Comparison of ENCODE assay signal across 8 cellular contexts in the genomic region with DNA sequence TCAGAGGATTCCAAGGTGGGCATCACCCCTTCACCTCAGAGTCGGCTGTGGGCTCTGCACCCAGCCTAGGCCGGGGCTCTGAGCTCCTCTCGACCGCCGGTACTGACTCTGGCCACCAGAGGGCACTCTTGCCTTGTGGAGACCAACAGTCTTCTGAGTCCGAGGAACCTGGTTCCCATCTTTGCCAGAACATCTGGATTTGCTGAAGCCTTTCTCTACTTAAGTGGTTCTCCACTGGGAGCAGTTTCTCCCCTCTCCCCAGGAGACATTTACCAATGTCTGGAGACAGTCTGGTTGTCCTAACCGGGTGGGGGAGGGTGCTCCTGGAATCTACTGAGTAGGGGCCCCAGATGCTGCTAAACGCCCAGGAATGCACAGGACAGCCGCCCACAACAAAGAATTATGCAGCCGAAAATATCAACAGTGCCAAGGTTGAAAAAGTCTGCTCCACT. TPM values are rescaled to one million over a fixed set of nuclear protein-coding genes. Genes with fewer than 3 reads are reported as not detected.
DNase-seq lines count a peak whose midpoint lies in the region; ATAC-seq and TF ChIP-seq lines count a peak whose summit lies in the region.

No MANE protein-coding gene starts in this region.

- H3K9me3 ChIP-seq in CD4-positive, alpha-beta T cell (ENCODE audit: control insufficient read depth, low read length), result no peaks in the 10 kb centered on the region
- no peaks in the 10 kb centered on the region for H3K9me3 ChIP-seq in lower lobe of right lung

- H3K4me3 ChIP-seq in dorsolateral prefrontal cortex (peak overlapping the region in 1 of 59 donors; percentile 19), lower lobe of right lung (no peak overlapping the region)

- POLR2A ChIA-PET in CD4-positive, alpha-beta T cell (lab: Charles Lee), result interaction anchor here (0.6 to 1.0 kb wide), 3 partner anchors 48 to 69 kb away, joined by 3 to 26 read pairs (median 3); no protein-coding TSS in a partner anchor
- POLR2A ChIA-PET in activated CD4-positive, alpha-beta memory T cell treated with anti-CD3 and anti-CD28 coated beads for 36 hours (lab: Charles Lee), result interaction anchor here (1.8 kb wide), 1 partner anchor 66 kb away, joined by 17 read pairs; no protein-coding TSS in a partner anchor

- no peaks in the 10 kb centered on the region for H3K36me3 Mint-ChIP-seq in CD4-positive, alpha-beta T cell (ENCODE audit: low read depth)
- no peaks in the 10 kb centered on the region for H3K36me3 Mint-ChIP-seq in activated CD4-positive, alpha-beta memory T cell treated with anti-CD3 and anti-CD28 coated beads for 36 hours

- H3K4me1 Mint-ChIP-seq in CD4-positive, alpha-beta T cell (ENCODE audit: low read depth), result peaks cover 5% of the 10 kb centered on the region
- H3K4me1 Mint-ChIP-seq in activated CD4-positive, alpha-beta memory T cell treated with anti-CD3 and anti-CD28 coated beads for 36 hours (ENCODE audit: low read depth), result peaks cover 5% of the 10 kb centered on the region

- CTCF ChIA-PET in CD4-positive, alpha-beta T cell (lab: Charles Lee), result interaction anchor here (0.6 to 7.4 kb wide), 22 partner anchors 9 to 394 kb away, joined by 3 to 241 read pairs (median 4); partner anchors contain the start of gene ETV3
- CTCF ChIA-PET in activated CD4-positive, alpha-beta memory T cell treated with anti-CD3 and anti-CD28 coated beads for 36 hours (lab: Charles Lee), result interaction anchor here (0.6 to 12.4 kb wide), 41 partner anchors 9 to 415 kb away, joined by 3 to 643 read pairs (median 5); partner anchors contain the start of genes ETV3 and ETV3L

- H3K4me3 Mint-ChIP-seq in CD4-positive, alpha-beta T cell, result no peak overlapping the region
- no peak overlapping the region for H3K4me3 Mint-ChIP-seq in activated CD4-positive, alpha-beta memory T cell treated with anti-CD3 and anti-CD28 coated beads for 36 hours

- no peaks in the 10 kb centered on the region for H3K9me3 Mint-ChIP-seq in CD4-positive, alpha-beta T cell
- no peaks in the 10 kb centered on the region for H3K9me3 Mint-ChIP-seq in activated CD4-positive, alpha-beta memory T cell treated with anti-CD3 and anti-CD28 coated beads for 36 hours

- TF ChIP-seq CTCF in CD4-positive, alpha-beta T cell (IDR thresholded peaks at IDR 0.05), result peak; percentile 95
- peak; percentile 82 to 99 (median 96) for TF ChIP-seq CTCF in dorsolateral prefrontal cortex (IDR thresholded peaks at IDR 0.05 in 54 of 56, conservative IDR thresholded peaks at IDR 0.05 in 2 of 56; ENCODE audit: low read depth in 1 of 56, partially characterized antibody in 56 of 56)
- peak; percentile 97 for TF ChIP-seq CTCF in lower lobe of right lung (IDR thresholded peaks at IDR 0.05)

- H3K27me3 ChIP-seq in CD4-positive, alpha-beta T cell (ENCODE audit: control insufficient read depth, insufficient read depth, low read length), result no peaks in the 10 kb centered on the region
- H3K27me3 ChIP-seq in dorsolateral prefrontal cortex (no peaks in the 10 kb centered on the region), lower lobe of right lung (ENCODE audit: low read depth) (no peaks in the 10 kb centered on the region)

- no peaks in the 10 kb centered on the region for H3K36me3 ChIP-seq in lower lobe of right lung

- H3K27me3 Mint-ChIP-seq in CD4-positive, alpha-beta T cell, result peaks cover 6% of the 10 kb centered on the region
- peaks cover 3% of the 10 kb centered on the region for H3K27me3 Mint-ChIP-seq in activated CD4-positive, alpha-beta memory T cell treated with anti-CD3 and anti-CD28 coated beads for 36 hours

- DNase-seq in CD4-positive, alpha-beta T cell, result peak; percentile 78 to 92 (median 84)
- DNase-seq in NCI-H774 (lab: John Stamatoyannopoulos, UW), result peak; percentile 31
- peak; percentile 90 for DNase-seq in activated CD4-positive, alpha-beta memory T cell treated with anti-CD3 and anti-CD28 coated beads for 36 hours
- peak; percentile 73 to 90 (median 85) for DNase-seq in dorsolateral prefrontal cortex
- DNase-seq in lower lobe of right lung, result peak; percentile 89
- DNase-seq in stimulated activated CD4-positive, alpha-beta T cell treated with anti-CD3 and anti-CD28 coated beads, TNF-alpha, amount 100 ng/mL, for 4 hours (ENCODE audit: low read depth in 3 of 3), result peak; percentile 71 to 85 (median 83)

- H3K27ac Mint-ChIP-seq in CD4-positive, alpha-beta T cell, result no peak overlapping the region
- no peak overlapping the region for H3K27ac Mint-ChIP-seq in activated CD4-positive, alpha-beta memory T cell treated with anti-CD3 and anti-CD28 coated beads for 36 hours

- no peak overlapping the region for H3K27ac ChIP-seq in CD4-positive, alpha-beta T cell (ENCODE audit: low read depth, low read length)
- H3K27ac ChIP-seq in dorsolateral prefrontal cortex, result no peak overlapping the region
- H3K27ac ChIP-seq in lower lobe of right lung, result no peak overlapping the region

- H3K4me1 ChIP-seq in lower lobe of right lung, result no peaks in the 10 kb centered on the region

- intact Hi-C loops in CD4-positive, alpha-beta T cell (cut with DNase I, micrococcal nuclease), result loop anchor here (1.0 to 5.0 kb wide), 3 partner anchors 47 to 402 kb away; partner anchors contain the start of gene ETV3 (in 1 of the 2)
- intact Hi-C loops in activated CD4-positive, alpha-beta memory T cell treated with anti-CD3 and anti-CD28 coated beads for 36 hours (cut with micrococcal nuclease), result loop anchor here (1.0 to 5.0 kb wide), 2 partner anchors 66 to 397 kb away; no protein-coding TSS in a partner anchor
- intact Hi-C loops in dorsolateral prefrontal cortex (cut with DNase I) (loop anchor here (1.0 kb wide), 2 partner anchors 65 to 66 kb away; no protein-coding TSS in a partner anchor), lower lobe of right lung (cut with DNase I) (no loop called here)

- ATAC-seq in CD4-positive, alpha-beta T cell (ENCODE audit: poor library complexity), result peak; percentile 83
- ATAC-seq in HG02642 (IDR thresholded peaks at IDR 0.05; ENCODE audit: poor library complexity, unreplicated experiment) (peak; percentile 57), lower lobe of right lung (peak; percentile 90 to 91), HG03354 (IDR thresholded peaks at IDR 0.05; ENCODE audit: poor library complexity, severe bottlenecking, unreplicated experiment) (no peak)

RNA-seq across cellular contexts. Expression of gene ETV3L, which starts 9.4 kb away (rescaled TPM):
- not detected for total RNA-seq in CD4-positive, alpha-beta T cell
- total RNA-seq in activated CD4-positive, alpha-beta memory T cell treated with anti-CD3 and anti-CD28 coated beads for 36 hours, result not detected
- under 1 TPM in 66 of 120 experiments, not detected in 54; 0.23 to 0.99 (median 0.51) TPM for total RNA-seq in dorsolateral prefrontal cortex
- not detected for total RNA-seq in lower lobe of right lung

RNA-seq across cellular contexts. Expression of gene ARHGEF11, which starts 44.7 kb away (rescaled TPM):
- total RNA-seq in CD4-positive, alpha-beta T cell, result 10 to 100 TPM; 13.7 to 13.9 TPM
- total RNA-seq in activated CD4-positive, alpha-beta memory T cell treated with anti-CD3 and anti-CD28 coated beads for 36 hours, result 1 to 10 TPM; 1.3 to 1.8 TPM
- 100 to 1,000 TPM in 1 of 120 experiments, 10 to 100 TPM in 119; 42.3 to 101 (median 74.9) TPM for total RNA-seq in dorsolateral prefrontal cortex
- total RNA-seq in lower lobe of right lung, result 54.5 TPM

RNA-seq across cellular contexts. Expression of gene ETV3, which starts 48.0 kb away (rescaled TPM):
- 100 to 1,000 TPM; 115 to 117 TPM for total RNA-seq in CD4-positive, alpha-beta T cell
- 10 to 100 TPM; 30.9 to 32.4 TPM for total RNA-seq in activated CD4-positive, alpha-beta memory T cell treated with anti-CD3 and anti-CD28 coated beads for 36 hours
- total RNA-seq in dorsolateral prefrontal cortex (10 to 100 TPM; 14.8 to 41.5 (median 21.3) TPM), lower lobe of right lung (29.5 TPM)

Comparison
In these comparisons a context has a peak if more than half of its experiments do, and no peak if none do; other contexts are left out.
1. DNase-seq: peak in every context shown above with its lines; median percentile 90 in activated CD4-positive, alpha-beta memory T cell treated with anti-CD3 and anti-CD28 coated beads for 36 hours; 89 in lower lobe of right lung; 85 in dorsolateral prefrontal cortex; 84 in CD4-positive, alpha-beta T cell; 83 in stimulated activated CD4-positive, alpha-beta T cell treated with anti-CD3 and anti-CD28 coated beads, TNF-alpha, amount 100 ng/mL, for 4 hours; 31 in NCI-H774.
2. RNA of gene ARHGEF11, which starts 44.7 kb away (total RNA-seq): 42.3 to 101 TPM in dorsolateral prefrontal cortex, 54.5 TPM in lower lobe of right lung (single experiment) and 13.7 to 13.9 TPM in CD4-positive, alpha-beta T cell; 1.3 to 1.8 TPM in activated CD4-positive, alpha-beta memory T cell treated with anti-CD3 and anti-CD28 coated beads for 36 hours; every median in the first group is over 4 times any median in the second.
3. Peak in every context shown above with its lines, with median percentiles within 50 percentile points of each other: CTCF ChIP-seq.